ENCODE assay signal across 1 cellular context in the genomic region with DNA sequence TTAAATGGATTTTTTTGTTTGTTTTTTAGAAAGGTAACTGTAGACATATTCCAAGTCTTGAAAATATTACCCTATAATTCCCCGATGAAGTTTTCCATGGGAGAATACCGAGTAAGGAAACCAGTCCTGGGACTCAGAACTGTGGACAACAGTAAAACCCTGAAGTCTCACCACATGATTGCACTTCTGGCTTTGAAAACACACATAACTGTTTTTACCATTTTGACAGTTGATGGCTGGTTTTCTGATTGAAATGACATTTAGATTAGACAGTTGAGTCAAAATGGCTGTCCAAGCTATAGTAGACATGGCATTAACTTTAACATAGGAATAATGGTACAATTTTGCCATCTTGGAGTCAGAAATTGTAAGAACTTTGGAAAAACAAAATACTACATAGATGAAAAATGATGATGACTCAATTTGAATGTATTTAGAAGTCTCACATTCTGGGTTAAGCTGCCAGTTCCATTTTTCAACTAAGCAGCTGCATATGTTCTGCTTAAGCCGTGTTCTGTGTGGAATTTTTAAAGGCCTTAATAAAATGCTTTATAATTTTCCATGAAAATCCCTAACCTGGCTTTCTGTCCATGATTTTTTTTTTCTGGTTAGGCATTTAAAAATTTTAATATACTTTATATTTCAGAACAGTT.
TF ChIP-seq lines count a peak whose summit lies in the region.

No MANE protein-coding gene starts in this region.

TF ChIP-seq in GM12878, 131 proteins besides CTCF, POLR2A, EP300 and RAD21:
- TF ChIP-seq, protein P1, sequence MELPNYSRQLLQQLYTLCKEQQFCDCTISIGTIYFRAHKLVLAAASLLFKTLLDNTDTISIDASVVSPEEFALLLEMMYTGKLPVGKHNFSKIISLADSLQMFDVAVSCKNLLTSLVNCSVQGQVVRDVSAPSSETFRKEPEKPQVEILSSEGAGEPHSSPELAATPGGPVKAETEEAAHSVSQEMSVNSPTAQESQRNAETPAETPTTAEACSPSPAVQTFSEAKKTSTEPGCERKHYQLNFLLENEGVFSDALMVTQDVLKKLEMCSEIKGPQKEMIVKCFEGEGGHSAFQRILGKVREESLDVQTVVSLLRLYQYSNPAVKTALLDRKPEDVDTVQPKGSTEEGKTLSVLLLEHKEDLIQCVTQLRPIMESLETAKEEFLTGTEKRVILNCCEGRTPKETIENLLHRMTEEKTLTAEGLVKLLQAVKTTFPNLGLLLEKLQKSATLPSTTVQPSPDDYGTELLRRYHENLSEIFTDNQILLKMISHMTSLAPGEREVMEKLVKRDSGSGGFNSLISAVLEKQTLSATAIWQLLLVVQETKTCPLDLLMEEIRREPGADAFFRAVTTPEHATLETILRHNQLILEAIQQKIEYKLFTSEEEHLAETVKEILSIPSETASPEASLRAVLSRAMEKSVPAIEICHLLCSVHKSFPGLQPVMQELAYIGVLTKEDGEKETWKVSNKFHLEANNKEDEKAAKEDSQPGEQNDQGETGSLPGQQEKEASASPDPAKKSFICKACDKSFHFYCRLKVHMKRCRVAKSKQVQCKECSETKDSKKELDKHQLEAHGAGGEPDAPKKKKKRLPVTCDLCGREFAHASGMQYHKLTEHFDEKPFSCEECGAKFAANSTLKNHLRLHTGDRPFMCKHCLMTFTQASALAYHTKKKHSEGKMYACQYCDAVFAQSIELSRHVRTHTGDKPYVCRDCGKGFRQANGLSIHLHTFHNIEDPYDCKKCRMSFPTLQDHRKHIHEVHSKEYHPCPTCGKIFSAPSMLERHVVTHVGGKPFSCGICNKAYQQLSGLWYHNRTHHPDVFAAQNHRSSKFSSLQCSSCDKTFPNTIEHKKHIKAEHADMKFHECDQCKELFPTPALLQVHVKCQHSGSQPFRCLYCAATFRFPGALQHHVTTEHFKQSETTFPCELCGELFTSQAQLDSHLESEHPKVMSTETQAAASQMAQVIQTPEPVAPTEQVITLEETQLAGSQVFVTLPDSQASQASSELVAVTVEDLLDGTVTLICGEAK (IDR thresholded peaks at IDR 0.05; ENCODE audit: borderline replicate concordance) = no peak
- TF ChIP-seq PKNOX1 (IDR thresholded peaks at IDR 0.05) (peak; percentile 17; the same call in 1 of the 2 replicates), YY1 (IDR thresholded peaks at IDR 0.05; ENCODE audit: low read depth, low read length) (peak; percentile 42; the same call in 1 of the 2 replicates)
- TF ChIP-seq, protein P2, sequence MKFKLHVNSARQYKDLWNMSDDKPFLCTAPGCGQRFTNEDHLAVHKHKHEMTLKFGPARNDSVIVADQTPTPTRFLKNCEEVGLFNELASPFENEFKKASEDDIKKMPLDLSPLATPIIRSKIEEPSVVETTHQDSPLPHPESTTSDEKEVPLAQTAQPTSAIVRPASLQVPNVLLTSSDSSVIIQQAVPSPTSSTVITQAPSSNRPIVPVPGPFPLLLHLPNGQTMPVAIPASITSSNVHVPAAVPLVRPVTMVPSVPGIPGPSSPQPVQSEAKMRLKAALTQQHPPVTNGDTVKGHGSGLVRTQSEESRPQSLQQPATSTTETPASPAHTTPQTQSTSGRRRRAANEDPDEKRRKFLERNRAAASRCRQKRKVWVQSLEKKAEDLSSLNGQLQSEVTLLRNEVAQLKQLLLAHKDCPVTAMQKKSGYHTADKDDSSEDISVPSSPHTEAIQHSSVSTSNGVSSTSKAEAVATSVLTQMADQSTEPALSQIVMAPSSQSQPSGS (IDR thresholded peaks at IDR 0.05; ENCODE audit: low read length) = no peak
